ENCODE assay signal across 9 cellular contexts in genomic region chr5:132489051-132489770, GRCh38. TPM values are rescaled to one million over a fixed set of nuclear protein-coding genes. Genes with fewer than 3 reads are reported as not detected.
A peak's percentile ranks its signal among the peaks of the same experiment; 100 is the strongest.
DNase-seq lines count a peak whose midpoint lies in the region; ATAC-seq, FAIRE-seq and TF ChIP-seq lines count a peak whose summit lies in the region.
"Had no signal": no experiment of that assay in that cellular context is flagged by ENCODE, and none has a peak within 500 bp of the region (broad histone marks: within the 10 kb centered on the region; RNA-seq: fewer than 3 reads in every experiment).

No MANE protein-coding gene starts in this region.

- TF ChIP-seq CTCF in endodermal cell (conservative IDR thresholded peaks at IDR 0.05) (no peak), progenitor cell of endocrine pancreas (IDR thresholded peaks at IDR 0.05; ENCODE audit: unreplicated experiment) (no peak), D721Med (IDR thresholded peaks at IDR 0.05; ENCODE audit: insufficient read depth, missing control alignments) (no peak)

- H3K4me3 ChIP-seq in SK-N-MC: peak overlapping the region; percentile 93; the same call in 1 of the 2 replicates
- peak overlapping the region; percentile 76 for H3K4me3 ChIP-seq in endodermal cell (ENCODE audit: low read length)

- H3K27me3 ChIP-seq in endodermal cell (ENCODE audit: control insufficient read depth, insufficient read depth, low read length, poor library complexity, severe bottlenecking): peaks cover 16% of the 10 kb centered on the region

- WGBS in endodermal cell (ENCODE audit: insufficient coverage in 1 of 2, insufficient read length in 1 of 2), 2 experiments: 82 to 93% methylated on average over 6 to 10 of the region's 10 CpGs

- H3K9me3 ChIP-seq in SK-N-MC (ENCODE audit: low read depth, low read length) (no peaks in the 10 kb centered on the region), endodermal cell (ENCODE audit: control insufficient read depth, low read length) (no peaks in the 10 kb centered on the region)

- H3K9ac ChIP-seq in SK-N-MC (ENCODE audit: insufficient read length) (no peak overlapping the region), endodermal cell (ENCODE audit: extremely low read depth, low read length, poor library complexity, severe bottlenecking) (no peak overlapping the region)

- 0 out of 2 replicates have a peak, but pooled peaks have one; percentile 21 for TF ChIP-seq POLR2A in GM12892 (IDR thresholded peaks at IDR 0.05; ENCODE audit: low read depth, low read length)

- ATAC-seq in GM21367 (IDR thresholded peaks at IDR 0.05; ENCODE audit: unreplicated experiment) (no peak), HG03442 (IDR thresholded peaks at IDR 0.05; ENCODE audit: unreplicated experiment) (no peak)

- peaks cover 12% of the 10 kb centered on the region for H3K4me1 Mint-ChIP-seq in endodermal cell
- peaks cover 7% of the 10 kb centered on the region for H3K4me1 Mint-ChIP-seq in progenitor cell of endocrine pancreas (ENCODE audit: low read depth)

- H3K27ac ChIP-seq in SK-N-MC: no peak overlapping the region
- no peak overlapping the region for H3K27ac ChIP-seq in endodermal cell (ENCODE audit: low read depth, low read length)

- H3K36me3 Mint-ChIP-seq in endodermal cell (ENCODE audit: low read depth) (peaks cover 17% of the 10 kb centered on the region), progenitor cell of endocrine pancreas (ENCODE audit: insufficient read depth) (no peaks in the 10 kb centered on the region)

- peak; percentile 77 for FAIRE-seq in GM12892 (lab: Jason Lieb, UNC)
- FAIRE-seq in D721Med (lab: Jason Lieb, UNC): no peak

- DNase-seq in GM12892 (ENCODE audit: insufficient read length): no peak
- DNase-seq in SK-N-MC (ENCODE audit: low read depth, low spot score): no peak
- peak; percentile 45 for DNase-seq in endodermal cell
- DNase-seq in progenitor cell of endocrine pancreas (ENCODE audit: low spot score, unreplicated experiment): no peak
- DNase-seq in D721Med (ENCODE audit: insufficient read length, low spot score): no peak
- no peak for DNase-seq in HuH-7.5 (ENCODE audit: low spot score)

- no peaks in the 10 kb centered on the region for H3K36me3 ChIP-seq in SK-N-MC (ENCODE audit: insufficient read depth, low read length)
- H3K36me3 ChIP-seq in endodermal cell (ENCODE audit: control insufficient read depth, insufficient read depth, low read length): peaks cover 19% of the 10 kb centered on the region

- peaks cover 31% of the 10 kb centered on the region for H3K27me3 Mint-ChIP-seq in endodermal cell (ENCODE audit: insufficient read depth)
- peaks cover 47% of the 10 kb centered on the region for H3K27me3 Mint-ChIP-seq in progenitor cell of endocrine pancreas

- H3K4me1 ChIP-seq in endodermal cell (ENCODE audit: control insufficient read depth, insufficient read depth, low read length): peaks cover 5% of the 10 kb centered on the region

- no peaks in the 10 kb centered on the region for H3K9me3 Mint-ChIP-seq in endodermal cell
- no peaks in the 10 kb centered on the region for H3K9me3 Mint-ChIP-seq in progenitor cell of endocrine pancreas (ENCODE audit: low read depth)

- no peak overlapping the region for H3K27ac Mint-ChIP-seq in endodermal cell
- H3K27ac Mint-ChIP-seq in progenitor cell of endocrine pancreas: no peak overlapping the region

- peak overlapping the region; percentile 62 for H3K4me3 Mint-ChIP-seq in endodermal cell
- H3K4me3 Mint-ChIP-seq in progenitor cell of endocrine pancreas (ENCODE audit: low read depth): peak overlapping the region; percentile 71

RNA-seq across cellular contexts. Expression of gene IRF1, which starts 1.4 kb away (rescaled TPM):
- 29.9 TPM for polyA plus RNA-seq in GM12892 (2012; ENCODE audit: missing spikeins)
- total RNA-seq in endodermal cell: 1 to 10 TPM; 5.6 to 7.3 TPM
- 2.2 TPM for polyA plus RNA-seq in endodermal cell (2013, experiment 1 of 2)
- polyA plus RNA-seq in endodermal cell (2013, experiment 2 of 2): 4.5 TPM
- total RNA-seq in progenitor cell of endocrine pancreas: 2.3 and 4.1 TPM in 2 replicates

RNA-seq across cellular contexts. Expression of gene IL5, which starts 54.1 kb away (rescaled TPM):
- polyA plus RNA-seq in GM12892 (2012; ENCODE audit: missing spikeins): not detected
- total RNA-seq in endodermal cell (not detected), progenitor cell of endocrine pancreas (not detected in 2 replicates)
- polyA plus RNA-seq in endodermal cell (2013, experiment 1 of 2): not detected
- polyA plus RNA-seq in endodermal cell (2013, experiment 2 of 2): not detected
- total RNA-seq: M059J had no signal
